1 cellular context compared by ENCODE assay signal in the genomic region with DNA sequence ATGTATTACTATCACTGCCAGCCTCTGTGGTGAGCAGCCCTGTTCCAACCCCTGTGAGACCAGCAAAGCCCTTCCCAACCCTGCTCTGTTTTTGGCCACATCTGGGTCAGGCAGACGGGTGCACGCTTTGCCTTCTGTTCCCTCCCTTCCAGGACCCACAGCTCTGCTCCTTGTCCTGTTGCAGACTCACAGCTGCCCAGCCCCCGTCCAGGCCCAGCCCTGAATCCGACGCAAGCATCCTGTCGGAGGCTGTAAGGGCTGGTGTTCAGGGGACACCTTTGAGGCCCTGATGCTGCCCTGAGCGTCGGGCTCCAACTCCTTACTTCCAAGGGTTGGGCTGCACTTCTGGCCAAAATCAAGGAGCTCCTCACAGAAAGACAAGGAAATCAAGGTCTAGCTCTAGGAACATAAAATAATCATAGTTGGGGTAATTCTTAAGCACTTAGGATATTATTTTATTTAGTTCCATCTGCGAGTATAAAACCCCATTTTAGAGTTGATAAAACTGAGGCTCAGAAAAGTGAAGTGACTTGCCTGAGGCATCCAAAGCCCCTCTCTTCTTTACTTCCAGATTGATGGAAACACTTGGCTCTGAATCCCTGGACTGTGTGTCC.
TF ChIP-seq lines count a peak whose summit lies in the region.

No MANE protein-coding gene starts in this region.

TF ChIP-seq in HepG2, 621 proteins besides CTCF, POLR2A, EP300 and RAD21 (continues in another document):
- TF ChIP-seq ARNTL (CRISPR knock-in tag; IDR thresholded peaks at IDR 0.05) (no peak), ETV6 (CRISPR knock-in tag; conservative IDR thresholded peaks at IDR 0.05) (no peak), ZSCAN30 (CRISPR knock-in tag; IDR thresholded peaks at IDR 0.05) (no peak), DNMT3B (CRISPR knock-in tag; conservative IDR thresholded peaks at IDR 0.05) (no peak), ZNF235 (CRISPR knock-in tag; IDR thresholded peaks at IDR 0.05; ENCODE audit: borderline replicate concordance) (0 out of 2 replicates have a peak, but pooled peaks have one; percentile 31), ZNF546 (CRISPR knock-in tag; conservative IDR thresholded peaks at IDR 0.05) (peak; percentile 71; the same call in 1 of the 2 replicates), HMG20B (CRISPR knock-in tag; conservative IDR thresholded peaks at IDR 0.05) (no peak), SOX6 (IDR thresholded peaks at IDR 0.05) (no peak), SOX6 (CRISPR knock-in tag; IDR thresholded peaks at IDR 0.05) (no peak), POLR2AphosphoS5 (IDR thresholded peaks at IDR 0.05; ENCODE audit: low read depth, low read length) (no peak), ZNF331 (CRISPR knock-in tag; IDR thresholded peaks at IDR 0.05) (no peak), GATAD2A (CRISPR knock-in tag; IDR thresholded peaks at IDR 0.05) (0 out of 2 replicates have a peak, but pooled peaks have one; percentile 1), AHR (CRISPR knock-in tag; IDR thresholded peaks at IDR 0.05) (0 out of 2 replicates have a peak, but pooled peaks have one; percentile 43), NFE2L2 (IDR thresholded peaks at IDR 0.05; ENCODE audit: low read length) (no peak), BRD4 (CRISPR knock-in tag; IDR thresholded peaks at IDR 0.05) (peak; percentile 74), ARNT (IDR thresholded peaks at IDR 0.05) (no peak), FOSL1 (CRISPR knock-in tag; IDR thresholded peaks at IDR 0.05; ENCODE audit: borderline replicate concordance) (no peak), ARNT2 (CRISPR knock-in tag; IDR thresholded peaks at IDR 0.05; ENCODE audit: low read depth) (peak; percentile 52; the same call in 1 of the 2 replicates), RBFOX2 (IDR thresholded peaks at IDR 0.05; ENCODE audit: low read depth, low read length) (peak; percentile 60; the same call in 1 of the 2 replicates), ZNF225 (CRISPR knock-in tag; IDR thresholded peaks at IDR 0.05) (no peak), ATF7-NPFF (CRISPR knock-in tag; IDR thresholded peaks at IDR 0.05; ENCODE audit: low read depth) (peak; percentile 54; the same call in 1 of the 2 replicates), ZC3H4 (CRISPR knock-in tag; IDR thresholded peaks at IDR 0.05; ENCODE audit: borderline replicate concordance) (peak; percentile 71; the same call in 1 of the 2 replicates), ZNF274 (CRISPR knock-in tag; IDR thresholded peaks at IDR 0.05) (0 out of 2 replicates have a peak, but pooled peaks have one; percentile 46), TRIM24 (CRISPR knock-in tag; IDR thresholded peaks at IDR 0.05) (no peak), HOXA9 (CRISPR knock-in tag; IDR thresholded peaks at IDR 0.05; ENCODE audit: borderline replicate concordance) (no peak), SMAD3 (CRISPR knock-in tag; IDR thresholded peaks at IDR 0.05) (no peak), MED1 (CRISPR knock-in tag; IDR thresholded peaks at IDR 0.05) (peak; percentile 62), KLF11 (CRISPR knock-in tag; IDR thresholded peaks at IDR 0.05) (no peak), PHF20 (CRISPR knock-in tag; IDR thresholded peaks at IDR 0.05) (no peak), NCOA5 (CRISPR knock-in tag; IDR thresholded peaks at IDR 0.05) (no peak), REPIN1 (CRISPR knock-in tag; IDR thresholded peaks at IDR 0.05; ENCODE audit: borderline replicate concordance, low read depth) (no peak; the same call in 1 of the 2 replicates), ZNF549 (CRISPR knock-in tag; IDR thresholded peaks at IDR 0.05) (no peak), KLF16 (CRISPR knock-in tag; IDR thresholded peaks at IDR 0.05) (no peak; a peak in 1 of 4 replicates), ZBTB42 (CRISPR knock-in tag; IDR thresholded peaks at IDR 0.05) (peak; percentile 62; the same call in 1 of the 2 replicates), KMT2B (CRISPR knock-in tag; IDR thresholded peaks at IDR 0.05) (no peak; the same call in 1 of the 2 replicates), CENPT (CRISPR knock-in tag; IDR thresholded peaks at IDR 0.05; ENCODE audit: low read depth) (no peak), REL (CRISPR knock-in tag; conservative IDR thresholded peaks at IDR 0.05) (no peak), MIER3 (CRISPR knock-in tag; IDR thresholded peaks at IDR 0.05; ENCODE audit: borderline replicate concordance) (no peak), SYNCRIP (IDR thresholded peaks at IDR 0.05; ENCODE audit: insufficient read depth, low read depth, low read length) (no peak)
- TF ChIP-seq, protein P1, sequence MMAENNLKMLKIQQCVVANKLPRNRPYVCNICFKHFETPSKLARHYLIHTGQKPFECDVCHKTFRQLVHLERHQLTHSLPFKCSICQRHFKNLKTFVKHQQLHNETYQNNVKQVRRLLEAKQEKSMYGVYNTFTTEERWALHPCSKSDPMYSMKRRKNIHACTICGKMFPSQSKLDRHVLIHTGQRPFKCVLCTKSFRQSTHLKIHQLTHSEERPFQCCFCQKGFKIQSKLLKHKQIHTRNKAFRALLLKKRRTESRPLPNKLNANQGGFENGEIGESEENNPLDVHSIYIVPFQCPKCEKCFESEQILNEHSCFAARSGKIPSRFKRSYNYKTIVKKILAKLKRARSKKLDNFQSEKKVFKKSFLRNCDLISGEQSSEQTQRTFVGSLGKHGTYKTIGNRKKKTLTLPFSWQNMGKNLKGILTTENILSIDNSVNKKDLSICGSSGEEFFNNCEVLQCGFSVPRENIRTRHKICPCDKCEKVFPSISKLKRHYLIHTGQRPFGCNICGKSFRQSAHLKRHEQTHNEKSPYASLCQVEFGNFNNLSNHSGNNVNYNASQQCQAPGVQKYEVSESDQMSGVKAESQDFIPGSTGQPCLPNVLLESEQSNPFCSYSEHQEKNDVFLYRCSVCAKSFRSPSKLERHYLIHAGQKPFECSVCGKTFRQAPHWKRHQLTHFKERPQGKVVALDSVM (CRISPR knock-in tag; IDR thresholded peaks at IDR 0.05), result no peak
- TF ChIP-seq, protein P2, sequence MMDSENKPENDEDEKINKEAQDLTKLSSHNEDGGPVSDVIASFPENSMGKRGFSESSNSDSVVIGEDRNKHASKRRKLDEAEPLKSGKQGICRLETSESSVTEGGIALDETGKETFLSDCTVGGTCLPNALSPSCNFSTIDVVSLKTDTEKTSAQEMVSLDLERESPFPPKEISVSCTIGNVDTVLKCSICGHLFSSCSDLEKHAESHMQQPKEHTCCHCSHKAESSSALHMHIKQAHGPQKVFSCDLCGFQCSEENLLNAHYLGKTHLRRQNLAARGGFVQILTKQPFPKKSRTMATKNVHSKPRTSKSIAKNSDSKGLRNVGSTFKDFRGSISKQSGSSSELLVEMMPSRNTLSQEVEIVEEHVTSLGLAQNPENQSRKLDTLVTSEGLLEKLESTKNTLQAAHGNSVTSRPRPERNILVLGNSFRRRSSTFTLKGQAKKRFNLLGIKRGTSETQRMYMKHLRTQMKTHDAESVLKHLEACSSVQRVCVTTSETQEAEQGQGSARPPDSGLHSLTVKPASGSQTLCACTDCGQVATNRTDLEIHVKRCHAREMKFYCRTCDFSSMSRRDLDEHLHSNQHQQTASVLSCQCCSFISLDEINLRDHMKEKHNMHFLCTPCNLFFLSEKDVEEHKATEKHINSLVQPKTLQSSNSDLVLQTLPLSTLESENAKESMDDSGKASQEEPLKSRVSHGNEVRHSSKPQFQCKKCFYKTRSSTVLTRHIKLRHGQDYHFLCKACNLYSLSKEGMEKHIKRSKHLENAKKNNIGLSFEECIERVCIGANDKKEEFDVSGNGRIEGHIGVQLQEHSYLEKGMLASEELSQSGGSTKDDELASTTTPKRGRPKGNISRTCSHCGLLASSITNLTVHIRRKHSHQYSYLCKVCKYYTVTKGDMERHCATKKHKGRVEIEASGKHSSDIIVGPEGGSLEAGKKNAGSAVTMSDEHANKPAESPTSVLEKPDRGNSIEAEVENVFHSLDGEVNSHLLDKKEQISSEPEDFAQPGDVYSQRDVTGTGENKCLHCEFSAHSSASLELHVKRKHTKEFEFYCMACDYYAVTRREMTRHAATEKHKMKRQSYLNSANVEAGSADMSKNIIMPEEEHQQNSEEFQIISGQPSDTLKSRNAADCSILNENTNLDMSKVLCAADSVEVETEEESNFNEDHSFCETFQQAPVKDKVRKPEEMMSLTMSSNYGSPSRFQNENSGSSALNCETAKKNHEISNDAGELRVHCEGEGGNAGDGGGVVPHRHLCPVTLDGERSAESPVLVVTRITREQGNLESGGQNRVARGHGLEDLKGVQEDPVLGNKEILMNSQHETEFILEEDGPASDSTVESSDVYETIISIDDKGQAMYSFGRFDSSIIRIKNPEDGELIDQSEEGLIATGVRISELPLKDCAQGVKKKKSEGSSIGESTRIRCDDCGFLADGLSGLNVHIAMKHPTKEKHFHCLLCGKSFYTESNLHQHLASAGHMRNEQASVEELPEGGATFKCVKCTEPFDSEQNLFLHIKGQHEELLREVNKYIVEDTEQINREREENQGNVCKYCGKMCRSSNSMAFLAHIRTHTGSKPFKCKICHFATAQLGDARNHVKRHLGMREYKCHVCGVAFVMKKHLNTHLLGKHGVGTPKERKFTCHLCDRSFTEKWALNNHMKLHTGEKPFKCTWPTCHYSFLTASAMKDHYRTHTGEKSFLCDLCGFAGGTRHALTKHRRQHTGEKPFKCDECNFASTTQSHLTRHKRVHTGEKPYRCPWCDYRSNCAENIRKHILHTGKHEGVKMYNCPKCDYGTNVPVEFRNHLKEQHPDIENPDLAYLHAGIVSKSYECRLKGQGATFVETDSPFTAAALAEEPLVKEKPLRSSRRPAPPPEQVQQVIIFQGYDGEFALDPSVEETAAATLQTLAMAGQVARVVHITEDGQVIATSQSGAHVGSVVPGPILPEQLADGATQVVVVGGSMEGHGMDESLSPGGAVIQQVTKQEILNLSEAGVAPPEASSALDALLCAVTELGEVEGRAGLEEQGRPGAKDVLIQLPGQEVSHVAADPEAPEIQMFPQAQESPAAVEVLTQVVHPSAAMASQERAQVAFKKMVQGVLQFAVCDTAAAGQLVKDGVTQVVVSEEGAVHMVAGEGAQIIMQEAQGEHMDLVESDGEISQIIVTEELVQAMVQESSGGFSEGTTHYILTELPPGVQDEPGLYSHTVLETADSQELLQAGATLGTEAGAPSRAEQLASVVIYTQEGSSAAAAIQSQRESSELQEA (CRISPR knock-in tag; IDR thresholded peaks at IDR 0.05; ENCODE audit: not compliant biosample characterization), result no peak
- TF ChIP-seq, protein P3, sequence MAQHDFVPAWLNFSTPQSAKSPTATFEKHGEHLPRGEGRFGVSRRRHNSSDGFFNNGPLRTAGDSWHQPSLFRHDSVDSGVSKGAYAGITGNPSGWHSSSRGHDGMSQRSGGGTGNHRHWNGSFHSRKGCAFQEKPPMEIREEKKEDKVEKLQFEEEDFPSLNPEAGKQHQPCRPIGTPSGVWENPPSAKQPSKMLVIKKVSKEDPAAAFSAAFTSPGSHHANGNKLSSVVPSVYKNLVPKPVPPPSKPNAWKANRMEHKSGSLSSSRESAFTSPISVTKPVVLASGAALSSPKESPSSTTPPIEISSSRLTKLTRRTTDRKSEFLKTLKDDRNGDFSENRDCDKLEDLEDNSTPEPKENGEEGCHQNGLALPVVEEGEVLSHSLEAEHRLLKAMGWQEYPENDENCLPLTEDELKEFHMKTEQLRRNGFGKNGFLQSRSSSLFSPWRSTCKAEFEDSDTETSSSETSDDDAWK (CRISPR knock-in tag; IDR thresholded peaks at IDR 0.05), result no peak
- TF ChIP-seq, protein P4, sequence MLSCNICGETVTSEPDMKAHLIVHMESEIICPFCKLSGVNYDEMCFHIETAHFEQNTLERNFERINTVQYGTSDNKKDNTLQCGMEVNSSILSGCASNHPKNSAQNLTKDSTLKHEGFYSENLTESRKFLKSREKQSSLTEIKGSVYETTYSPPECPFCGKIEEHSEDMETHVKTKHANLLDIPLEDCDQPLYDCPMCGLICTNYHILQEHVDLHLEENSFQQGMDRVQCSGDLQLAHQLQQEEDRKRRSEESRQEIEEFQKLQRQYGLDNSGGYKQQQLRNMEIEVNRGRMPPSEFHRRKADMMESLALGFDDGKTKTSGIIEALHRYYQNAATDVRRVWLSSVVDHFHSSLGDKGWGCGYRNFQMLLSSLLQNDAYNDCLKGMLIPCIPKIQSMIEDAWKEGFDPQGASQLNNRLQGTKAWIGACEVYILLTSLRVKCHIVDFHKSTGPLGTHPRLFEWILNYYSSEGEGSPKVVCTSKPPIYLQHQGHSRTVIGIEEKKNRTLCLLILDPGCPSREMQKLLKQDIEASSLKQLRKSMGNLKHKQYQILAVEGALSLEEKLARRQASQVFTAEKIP (CRISPR knock-in tag; IDR thresholded peaks at IDR 0.05; ENCODE audit: borderline replicate concordance), result no peak
- TF ChIP-seq, protein P5, sequence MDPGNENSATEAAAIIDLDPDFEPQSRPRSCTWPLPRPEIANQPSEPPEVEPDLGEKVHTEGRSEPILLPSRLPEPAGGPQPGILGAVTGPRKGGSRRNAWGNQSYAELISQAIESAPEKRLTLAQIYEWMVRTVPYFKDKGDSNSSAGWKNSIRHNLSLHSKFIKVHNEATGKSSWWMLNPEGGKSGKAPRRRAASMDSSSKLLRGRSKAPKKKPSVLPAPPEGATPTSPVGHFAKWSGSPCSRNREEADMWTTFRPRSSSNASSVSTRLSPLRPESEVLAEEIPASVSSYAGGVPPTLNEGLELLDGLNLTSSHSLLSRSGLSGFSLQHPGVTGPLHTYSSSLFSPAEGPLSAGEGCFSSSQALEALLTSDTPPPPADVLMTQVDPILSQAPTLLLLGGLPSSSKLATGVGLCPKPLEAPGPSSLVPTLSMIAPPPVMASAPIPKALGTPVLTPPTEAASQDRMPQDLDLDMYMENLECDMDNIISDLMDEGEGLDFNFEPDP (CRISPR knock-in tag; conservative IDR thresholded peaks at IDR 0.05), result 0 out of 2 replicates have a peak, but pooled peaks have one; percentile 63
- TF ChIP-seq, protein P6, sequence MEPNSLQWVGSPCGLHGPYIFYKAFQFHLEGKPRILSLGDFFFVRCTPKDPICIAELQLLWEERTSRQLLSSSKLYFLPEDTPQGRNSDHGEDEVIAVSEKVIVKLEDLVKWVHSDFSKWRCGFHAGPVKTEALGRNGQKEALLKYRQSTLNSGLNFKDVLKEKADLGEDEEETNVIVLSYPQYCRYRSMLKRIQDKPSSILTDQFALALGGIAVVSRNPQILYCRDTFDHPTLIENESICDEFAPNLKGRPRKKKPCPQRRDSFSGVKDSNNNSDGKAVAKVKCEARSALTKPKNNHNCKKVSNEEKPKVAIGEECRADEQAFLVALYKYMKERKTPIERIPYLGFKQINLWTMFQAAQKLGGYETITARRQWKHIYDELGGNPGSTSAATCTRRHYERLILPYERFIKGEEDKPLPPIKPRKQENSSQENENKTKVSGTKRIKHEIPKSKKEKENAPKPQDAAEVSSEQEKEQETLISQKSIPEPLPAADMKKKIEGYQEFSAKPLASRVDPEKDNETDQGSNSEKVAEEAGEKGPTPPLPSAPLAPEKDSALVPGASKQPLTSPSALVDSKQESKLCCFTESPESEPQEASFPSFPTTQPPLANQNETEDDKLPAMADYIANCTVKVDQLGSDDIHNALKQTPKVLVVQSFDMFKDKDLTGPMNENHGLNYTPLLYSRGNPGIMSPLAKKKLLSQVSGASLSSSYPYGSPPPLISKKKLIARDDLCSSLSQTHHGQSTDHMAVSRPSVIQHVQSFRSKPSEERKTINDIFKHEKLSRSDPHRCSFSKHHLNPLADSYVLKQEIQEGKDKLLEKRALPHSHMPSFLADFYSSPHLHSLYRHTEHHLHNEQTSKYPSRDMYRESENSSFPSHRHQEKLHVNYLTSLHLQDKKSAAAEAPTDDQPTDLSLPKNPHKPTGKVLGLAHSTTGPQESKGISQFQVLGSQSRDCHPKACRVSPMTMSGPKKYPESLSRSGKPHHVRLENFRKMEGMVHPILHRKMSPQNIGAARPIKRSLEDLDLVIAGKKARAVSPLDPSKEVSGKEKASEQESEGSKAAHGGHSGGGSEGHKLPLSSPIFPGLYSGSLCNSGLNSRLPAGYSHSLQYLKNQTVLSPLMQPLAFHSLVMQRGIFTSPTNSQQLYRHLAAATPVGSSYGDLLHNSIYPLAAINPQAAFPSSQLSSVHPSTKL (CRISPR knock-in tag; IDR thresholded peaks at IDR 0.05), result no peak
